ENCODE assay signal across 8 cellular contexts in the genomic region with DNA sequence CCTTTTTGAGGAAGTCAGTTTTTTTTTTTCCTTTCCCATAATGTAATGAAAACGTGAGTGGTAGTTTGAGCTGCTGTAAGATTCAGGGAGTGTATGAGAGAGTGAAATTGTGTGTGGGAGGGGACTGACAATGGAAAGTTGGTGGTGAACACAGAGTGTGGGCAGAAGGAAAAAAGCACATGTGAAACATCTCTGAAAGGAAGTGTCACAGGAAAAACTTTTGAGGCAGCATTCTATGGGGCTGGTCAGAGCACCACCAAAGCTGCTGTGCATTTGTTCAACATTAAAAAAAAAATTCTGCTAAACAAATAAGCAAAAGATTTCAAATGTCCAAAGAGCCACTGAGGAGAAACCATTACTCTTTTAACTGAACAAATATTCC.
DNase-seq lines count a peak whose midpoint lies in the region; ATAC-seq lines count a peak whose summit lies in the region.

No MANE protein-coding gene starts in this region.

- H3K27ac Mint-ChIP-seq in activated T-helper 1 cell treated with anti-CD3 and anti-CD28 coated beads, Interleukin-12 subunit alpha, Interleukin-12 subunit beta, Interleukin-2, Interleukin-4 antibody, amounts not matched to agents 30 ng/mL and 10 ng/mL and 1 ng/mL, durations not matched to agents 14 hours and 24 hours and 36 hours, result peak overlapping the region; percentile 74

- H3K4me3 Mint-ChIP-seq in activated T-helper 1 cell treated with anti-CD3 and anti-CD28 coated beads, Interleukin-12 subunit alpha, Interleukin-12 subunit beta, Interleukin-2, Interleukin-4 antibody, amounts not matched to agents 30 ng/mL and 10 ng/mL and 1 ng/mL, durations not matched to agents 14 hours and 24 hours and 36 hours, result peak overlapping the region; percentile 4

- H3K36me3 Mint-ChIP-seq in activated T-helper 1 cell treated with anti-CD3 and anti-CD28 coated beads, Interleukin-12 subunit alpha, Interleukin-12 subunit beta, Interleukin-2, Interleukin-4 antibody, amounts not matched to agents 30 ng/mL and 10 ng/mL and 1 ng/mL, durations not matched to agents 14 hours and 24 hours and 36 hours (ENCODE audit: low read depth), result peaks cover 11% of the 10 kb centered on the region

- no peaks in the 10 kb centered on the region for H3K27me3 Mint-ChIP-seq in activated T-helper 1 cell treated with anti-CD3 and anti-CD28 coated beads, Interleukin-12 subunit alpha, Interleukin-12 subunit beta, Interleukin-2, Interleukin-4 antibody, amounts not matched to agents 30 ng/mL and 10 ng/mL and 1 ng/mL, durations not matched to agents 14 hours and 24 hours and 36 hours (ENCODE audit: insufficient read depth)

- peak; percentile 21 to 49 for DNase-seq in stimulated activated CD4-positive, alpha-beta T cell treated with anti-CD3 and anti-CD28 coated beads, Interleukin-2, amount 100 ng/mL, for 24 hours
- no peak for DNase-seq in stimulated activated CD4-positive, alpha-beta T cell treated with anti-CD3 and anti-CD28 coated beads, Interleukin-2, amount 100 ng/mL, for 48 hours
- no peak for DNase-seq in activated T-helper 1 cell treated with anti-CD3 and anti-CD28 coated beads, Interleukin-12 subunit alpha, Interleukin-12 subunit beta, Interleukin-2, Interleukin-4 antibody, amounts not matched to agents 30 ng/mL and 10 ng/mL and 1 ng/mL, durations not matched to agents 14 hours and 24 hours and 36 hours (ENCODE audit: low spot score)
- DNase-seq in left kidney (ENCODE audit: low read depth, low spot score), result peak; percentile 45
- no peak for DNase-seq in hippocampal formation (lab: John Stamatoyannopoulos, UW)
- DNase-seq in NCI-H2029 (lab: John Stamatoyannopoulos, UW), result no peak
- DNase-seq in NCI-H2107 (lab: John Stamatoyannopoulos, UW), result no peak

- no peaks in the 10 kb centered on the region for H3K9me3 Mint-ChIP-seq in activated T-helper 1 cell treated with anti-CD3 and anti-CD28 coated beads, Interleukin-12 subunit alpha, Interleukin-12 subunit beta, Interleukin-2, Interleukin-4 antibody, amounts not matched to agents 30 ng/mL and 10 ng/mL and 1 ng/mL, durations not matched to agents 14 hours and 24 hours and 36 hours

- H3K4me1 Mint-ChIP-seq in activated T-helper 1 cell treated with anti-CD3 and anti-CD28 coated beads, Interleukin-12 subunit alpha, Interleukin-12 subunit beta, Interleukin-2, Interleukin-4 antibody, amounts not matched to agents 30 ng/mL and 10 ng/mL and 1 ng/mL, durations not matched to agents 14 hours and 24 hours and 36 hours (ENCODE audit: low read depth), result peaks cover 47% of the 10 kb centered on the region

- peak; percentile 31 for ATAC-seq in HG03108 (IDR thresholded peaks at IDR 0.05; ENCODE audit: unreplicated experiment)

- intact Hi-C loops in activated T-helper 1 cell treated with anti-CD3 and anti-CD28 coated beads, Interleukin-12 subunit alpha, Interleukin-12 subunit beta, Interleukin-2, Interleukin-4 antibody, amounts not matched to agents 30 ng/mL and 10 ng/mL and 1 ng/mL, durations not matched to agents 14 hours and 24 hours and 36 hours (cut with micrococcal nuclease), result loop anchor here (1.0 to 2.0 kb wide), 13 partner anchors 9 to 500 kb away; partner anchors contain the start of gene MAML2

Comparison
In these comparisons a context has a peak if more than half of its experiments do, and no peak if none do; other contexts are left out.
1. DNase-seq: peak in stimulated activated CD4-positive, alpha-beta T cell treated with anti-CD3 and anti-CD28 coated beads, Interleukin-2, amount 100 ng/mL, for 24 hours (2 of 2) and left kidney (single experiment); none in stimulated activated CD4-positive, alpha-beta T cell treated with anti-CD3 and anti-CD28 coated beads, Interleukin-2, amount 100 ng/mL, for 48 hours (0 of 2), activated T-helper 1 cell treated with anti-CD3 and anti-CD28 coated beads, Interleukin-12 subunit alpha, Interleukin-12 subunit beta, Interleukin-2, Interleukin-4 antibody, amounts not matched to agents 30 ng/mL and 10 ng/mL and 1 ng/mL, durations not matched to agents 14 hours and 24 hours and 36 hours (single experiment), hippocampal formation (0 of 2), NCI-H2029 (single experiment) and NCI-H2107 (single experiment).